19 cellular contexts compared by ENCODE assay signal in the genomic region with DNA sequence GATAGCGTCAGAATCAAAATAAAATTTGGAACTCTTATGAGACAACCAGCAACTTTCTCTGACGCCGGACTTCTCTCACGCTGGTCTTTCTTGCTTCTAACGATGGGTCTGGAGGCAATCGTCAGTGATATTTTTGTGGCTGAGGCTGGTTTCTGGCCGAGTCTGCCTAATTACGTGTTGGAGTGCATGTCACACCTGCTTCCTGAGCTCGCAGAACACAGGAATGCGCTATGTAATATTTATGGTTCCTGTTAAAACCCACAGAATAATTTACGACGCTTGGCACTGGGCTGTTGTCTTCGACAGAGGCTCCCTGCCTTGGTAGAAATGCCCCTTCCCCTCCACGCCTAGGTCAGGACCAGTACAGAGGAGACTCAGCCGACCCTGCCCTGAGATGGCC.
DNase-seq lines count a peak whose midpoint lies in the region; TF ChIP-seq lines count a peak whose summit lies in the region.
"Had no signal": no experiment of that assay in that cellular context is flagged by ENCODE, and none has a peak within 500 bp of the region (broad histone marks: within the 10 kb centered on the region; RNA-seq: fewer than 3 reads in every experiment).

No MANE protein-coding gene starts in this region.

- CTCF ChIA-PET in A673 (lab: Charles Lee): interaction anchor here (0.5 kb wide), 1 partner anchor 281 kb away, joined by 6 read pairs; a partner anchor contains a TSS

- H2AFZ ChIP-seq in GM23248: no peak overlapping the region

- intact Hi-C loops in A673 (cut with micrococcal nuclease; ENCODE audit: unreplicated experiment): no loop called here

- WGBS in GM23248 (ENCODE audit: low coverage in 1 of 2, low lambda C conversion rate in 2 of 2, missing lambda C conversion rate in 2 of 2), 2 experiments: 15 to 16% methylated on average over 15 of the region's 15 CpGs

- H4K20me1 ChIP-seq in GM23248 (ENCODE audit: insufficient read depth): no peaks in the 10 kb centered on the region

- no peak overlapping the region for H3K27ac ChIP-seq in A673 (ENCODE audit: low read depth, low read length, poor library complexity, severe bottlenecking)
- H3K27ac ChIP-seq in GM23248: no peak overlapping the region
- H3K27ac ChIP-seq: cardiac muscle cell, right atrium auricular region, suprapubic skin had no signal

- in situ Hi-C loops in GM23248 (cut with MboI): no loop called here

- no peaks in the 10 kb centered on the region for H3K4me1 ChIP-seq in A673 (ENCODE audit: insufficient read depth, low read length, poor library complexity, severe bottlenecking)
- H3K4me1 ChIP-seq in GM23248 (ENCODE audit: insufficient read depth): no peaks in the 10 kb centered on the region
- H3K4me1 ChIP-seq: right atrium auricular region, suprapubic skin had no signal

- no peaks in the 10 kb centered on the region for H3F3A ChIP-seq in GM23248 (ENCODE audit: insufficient read depth)

- H3K79me2 ChIP-seq in GM23248 (ENCODE audit: insufficient read depth): no peaks in the 10 kb centered on the region

- peaks cover 10% of the 10 kb centered on the region for H3K27me3 ChIP-seq in A673 (replicated peaks; ENCODE audit: insufficient read depth, low read depth, low read length, poor library complexity)
- no peaks in the 10 kb centered on the region for H3K27me3 ChIP-seq in GM23248 (replicated peaks; ENCODE audit: insufficient read depth)
- H3K27me3 ChIP-seq: cardiac muscle cell, right atrium auricular region, suprapubic skin had no signal

- POLR2A ChIA-PET in A673 (lab: Charles Lee; ENCODE audit: low non-redundant PET): no interaction called here

- no peaks in the 10 kb centered on the region for H3K9me2 ChIP-seq in GM23248 (ENCODE audit: insufficient read depth)

- H3K4me3 ChIP-seq in A673 (ENCODE audit: low read depth, low read length, poor library complexity, severe bottlenecking) (no peak overlapping the region), GM23248 (no peak overlapping the region)
- H3K4me3 ChIP-seq: cardiac muscle cell, right atrium auricular region, suprapubic skin had no signal

- H3K9me3 ChIP-seq in A673 (ENCODE audit: low read depth, low read length, poor library complexity, severe bottlenecking): no peaks in the 10 kb centered on the region
- no peaks in the 10 kb centered on the region for H3K9me3 ChIP-seq in GM23248 (ENCODE audit: low read depth)

- DNase-seq in A673 (ENCODE audit: low spot score): peak; percentile 8
- DNase-seq in GF-D8 (lab: John Stamatoyannopoulos, UW): peak; percentile 63
- peak; percentile 57 for DNase-seq in NCI-H2227 (lab: John Stamatoyannopoulos, UW; ENCODE audit: unreplicated experiment)
- DNase-seq in RPMI8226: peak; percentile 83
- DNase-seq in amygdala (lab: John Stamatoyannopoulos, UW): no peak
- no peak for DNase-seq in GM23248
- no peak for DNase-seq in RKO (ENCODE audit: low spot score)
- DNase-seq: activated CD4-positive, alpha-beta T cell treated with anti-CD3 and anti-CD28 coated beads, Interleukin-2, amount 10 ng/mL, durations not matched to agents 7 days and 5 days; dermis blood vessel endothelial cell; GOT3; hippocampal formation; naive B cell; NCI-H1694; NK-92 treated with Interleukin-12 subunit alpha and Interleukin-12 subunit beta, amount 100 ng/mL, for 24 hours; Right ventricle myocardium superior; T-helper 1 cell had no signal

- no peak overlapping the region for H3K9ac ChIP-seq in GM23248

- H3K36me3 ChIP-seq in A673 (ENCODE audit: insufficient read depth, low read length, poor library complexity, severe bottlenecking) (no peaks in the 10 kb centered on the region), GM23248 (ENCODE audit: low read depth) (no peaks in the 10 kb centered on the region)
- H3K36me3 ChIP-seq: cardiac muscle cell, right atrium auricular region, suprapubic skin had no signal

- H3K4me2 ChIP-seq in GM23248 (ENCODE audit: unreplicated experiment): no peak overlapping the region

- BruUV-seq in A673 (replicated peaks; lab: Mats Ljungman, UMichigan): no TSS peak

- no peak for TF ChIP-seq CTCF in A673 (conservative IDR thresholded peaks at IDR 0.05; ENCODE audit: low read depth, low read length)

Comparison
In these comparisons a context has a peak if more than half of its experiments do, and no peak if none do; other contexts are left out.
1. DNase-seq: peak in A673 (single experiment), GF-D8 (single experiment), NCI-H2227 (single experiment) and RPMI8226 (single experiment); none in amygdala (0 of 56), GM23248 (single experiment) and RKO (single experiment).